In genomic region chr12:49777341-49777740, GRCh38 we compare ENCODE assay signal across 13 cellular contexts. TPM values are rescaled to one million over a fixed set of nuclear protein-coding genes. Genes with fewer than 3 reads are reported as not detected.
DNase-seq lines count a peak whose midpoint lies in the region; ATAC-seq and TF ChIP-seq lines count a peak whose summit lies in the region.
"Had no signal": no experiment of that assay in that cellular context is flagged by ENCODE, and none has a peak within 500 bp of the region (broad histone marks: within the 10 kb centered on the region; RNA-seq: fewer than 3 reads in every experiment).

No MANE protein-coding gene starts in this region.

- H3K79me2 ChIP-seq in OCI-LY3 (ENCODE audit: low read length) = no peaks in the 10 kb centered on the region

- H3K27ac ChIP-seq in OCI-LY3 (ENCODE audit: low read length) (no peak overlapping the region), epithelial cell of prostate (peak overlapping the region; percentile 56)
- H3K27ac ChIP-seq: 22Rv1 had no signal

- H3K36me3 Mint-ChIP-seq in stimulated activated memory B cell treated with anti-CD40 and anti-IgM and Interleukin-4, amounts not matched to agents 10 μg/mL and 1 μg/mL and 100 μg/mL, for 72 hours = no peaks in the 10 kb centered on the region
- no peaks in the 10 kb centered on the region for H3K36me3 Mint-ChIP-seq in type B pancreatic cell
- H3K36me3 Mint-ChIP-seq: CD14-positive monocyte; CD8-positive, alpha-beta T cell had no signal

- H3K4me1 ChIP-seq in OCI-LY3 (ENCODE audit: low read length) = peaks cover 25% of the 10 kb centered on the region

- H3K27me3 Mint-ChIP-seq in stimulated activated memory B cell treated with anti-CD40 and anti-IgM and Interleukin-4, amounts not matched to agents 10 μg/mL and 1 μg/mL and 100 μg/mL, for 72 hours = peaks cover 28% of the 10 kb centered on the region
- H3K27me3 Mint-ChIP-seq in type B pancreatic cell = peaks cover 16% of the 10 kb centered on the region

- H3K4me1 Mint-ChIP-seq in stimulated activated memory B cell treated with anti-CD40 and anti-IgM and Interleukin-4, amounts not matched to agents 10 μg/mL and 1 μg/mL and 100 μg/mL, for 72 hours = peaks cover 22% of the 10 kb centered on the region
- H3K4me1 Mint-ChIP-seq in type B pancreatic cell (ENCODE audit: unreplicated experiment) = peaks cover 10% of the 10 kb centered on the region

- peak overlapping the region; percentile 51; the same call in 1 of the 2 replicates for H3K4me3 ChIP-seq in OCI-LY3 (ENCODE audit: low read length)
- H3K4me3 ChIP-seq: GM23338 had no signal

- peak overlapping the region; percentile 63 for H3K4me2 ChIP-seq in OCI-LY3 (ENCODE audit: low read length)
- H3K4me2 ChIP-seq: GM23338 had no signal

- no peak overlapping the region for H2AFZ ChIP-seq in OCI-LY3 (ENCODE audit: low read depth, low read length)

- DNase-seq in NCI-H2171 treated with DMSO at 0.1 percent for 48 hours (lab: John Stamatoyannopoulos, UW) = peak; percentile 22
- no peak for DNase-seq in NCI-H2171 (lab: John Stamatoyannopoulos, UW)
- no peak for DNase-seq in epithelial cell of prostate (ENCODE audit: low read depth, low spot score)
- no peak for DNase-seq in NCI-H2107 (lab: John Stamatoyannopoulos, UW)
- DNase-seq in type B pancreatic cell (ENCODE audit: extremely low spot score, unreplicated experiment) = no peak
- DNase-seq: CD8-positive, alpha-beta T cell; DMS153; DMS79 treated with DMSO at 0.1 percent for 48 hours had no signal

- H3K36me3 ChIP-seq in OCI-LY3 (replicated peaks; ENCODE audit: low read depth, low read length) = no peaks in the 10 kb centered on the region

- TF ChIP-seq CTCF in OCI-LY3 (IDR thresholded peaks at IDR 0.05; ENCODE audit: low read depth, low read length) (no peak), type B pancreatic cell (conservative IDR thresholded peaks at IDR 0.05) (no peak)

- no peak overlapping the region for H3K4me3 Mint-ChIP-seq in stimulated activated memory B cell treated with anti-CD40 and anti-IgM and Interleukin-4, amounts not matched to agents 10 μg/mL and 1 μg/mL and 100 μg/mL, for 72 hours
- H3K4me3 Mint-ChIP-seq in type B pancreatic cell = no peak overlapping the region
- H3K4me3 Mint-ChIP-seq: GM23338 had no signal

- H4K20me1 ChIP-seq in OCI-LY3 (ENCODE audit: insufficient read depth, low read length) = no peaks in the 10 kb centered on the region

- no peaks in the 10 kb centered on the region for H3K27me3 ChIP-seq in OCI-LY3 (ENCODE audit: low read depth, low read length)

- ATAC-seq in stimulated activated memory B cell treated with anti-CD40 and anti-IgM and Interleukin-4, amounts not matched to agents 10 μg/mL and 1 μg/mL and 100 μg/mL, for 72 hours = no peak

- H3K9me3 Mint-ChIP-seq in stimulated activated memory B cell treated with anti-CD40 and anti-IgM and Interleukin-4, amounts not matched to agents 10 μg/mL and 1 μg/mL and 100 μg/mL, for 72 hours = peaks cover 7% of the 10 kb centered on the region
- no peaks in the 10 kb centered on the region for H3K9me3 Mint-ChIP-seq in type B pancreatic cell
- H3K9me3 Mint-ChIP-seq: CD8-positive, alpha-beta T cell; GM23338 had no signal

- H3K9ac ChIP-seq in OCI-LY3 (ENCODE audit: low read length) = no peak overlapping the region

- peak overlapping the region; percentile 44 for H3K27ac Mint-ChIP-seq in stimulated activated memory B cell treated with anti-CD40 and anti-IgM and Interleukin-4, amounts not matched to agents 10 μg/mL and 1 μg/mL and 100 μg/mL, for 72 hours
- H3K27ac Mint-ChIP-seq in type B pancreatic cell = no peak overlapping the region
- H3K27ac Mint-ChIP-seq: CD8-positive, alpha-beta T cell; GM23338 had no signal

- H3K9me3 ChIP-seq in OCI-LY3 (ENCODE audit: insufficient read depth, low read length) = no peaks in the 10 kb centered on the region; the same call in 1 of the 2 replicates

RNA-seq across cellular contexts. Expression of gene TMBIM6, which starts 36.0 kb away (rescaled TPM):
- total RNA-seq in type B pancreatic cell (ENCODE audit: low replicate concordance) = 497 and 686 TPM in 2 replicates

RNA-seq across cellular contexts. Expression of gene NCKAP5L, which starts 50.9 kb away (rescaled TPM):
- total RNA-seq in type B pancreatic cell (ENCODE audit: low replicate concordance) = 9.7 and 28.8 TPM in 2 replicates
